ENCODE assay signal across 16 cellular contexts in genomic region chr1:110286564-110286963, GRCh38.
"Had no signal": no experiment of that assay in that cellular context is flagged by ENCODE, and none has a peak within 500 bp of the region (broad histone marks: within the 10 kb centered on the region; RNA-seq: fewer than 3 reads in every experiment).

No MANE protein-coding gene starts in this region.

- H3K27me3 ChIP-seq: cardiac muscle cell, colonic mucosa, gastrocnemius medialis, neutrophil, right atrium auricular region, thyroid gland had no signal

- ATAC-seq: activated CD4-positive, alpha-beta T cell treated with anti-CD3 and anti-CD28 coated beads for 36 hours; activated T-helper 17 cell treated with anti-CD3 and anti-CD28 coated beads, Interleukin-2, amount 50 U/mL, for 72 hours; gastrocnemius medialis; naive thymus-derived CD8-positive, alpha-beta T cell had no signal

- H3K4me2 ChIP-seq: smooth muscle cell had no signal

- H3K4me3 Mint-ChIP-seq: activated CD4-positive, alpha-beta T cell treated with anti-CD3 and anti-CD28 coated beads for 36 hours; activated naive CD4-positive, alpha-beta T cell treated with anti-CD3 and anti-CD28 coated beads for 36 hours; activated T-helper 17 cell treated with anti-CD3 and anti-CD28 coated beads, Interleukin-2, amount 50 U/mL, for 72 hours; naive thymus-derived CD8-positive, alpha-beta T cell had no signal

- H3K36me3 Mint-ChIP-seq: naive thymus-derived CD8-positive, alpha-beta T cell had no signal

- H3K9me3 ChIP-seq: colonic mucosa, gastrocnemius medialis, neutrophil, right atrium auricular region, thyroid gland had no signal

- H3K27ac ChIP-seq: cardiac muscle cell, colonic mucosa, neutrophil, right atrium auricular region, thyroid gland, WERI-Rb-1 had no signal

- DNase-seq: activated CD4-positive, alpha-beta T cell treated with anti-CD3 and anti-CD28 coated beads for 36 hours; activated naive CD4-positive, alpha-beta T cell treated with anti-CD3 and anti-CD28 coated beads for 36 hours; colonic mucosa; effector CD4-positive, alpha-beta T cell; gastrocnemius medialis; midbrain; naive thymus-derived CD8-positive, alpha-beta T cell; T1000; thyroid gland; WERI-Rb-1 had no signal

- FAIRE-seq: astrocyte had no signal

- H3K27me3 Mint-ChIP-seq: activated CD4-positive, alpha-beta T cell treated with anti-CD3 and anti-CD28 coated beads for 36 hours; activated T-helper 17 cell treated with anti-CD3 and anti-CD28 coated beads, Interleukin-2, amount 50 U/mL, for 72 hours; naive thymus-derived CD8-positive, alpha-beta T cell had no signal

- H3K27ac Mint-ChIP-seq: activated CD4-positive, alpha-beta T cell treated with anti-CD3 and anti-CD28 coated beads for 36 hours; activated naive CD4-positive, alpha-beta T cell treated with anti-CD3 and anti-CD28 coated beads for 36 hours; activated T-helper 17 cell treated with anti-CD3 and anti-CD28 coated beads, Interleukin-2, amount 50 U/mL, for 72 hours; naive thymus-derived CD8-positive, alpha-beta T cell had no signal

- H3K4me3 ChIP-seq: cardiac muscle cell, colonic mucosa, gastrocnemius medialis, right atrium auricular region, smooth muscle cell, thyroid gland had no signal

- H3K4me1 Mint-ChIP-seq: activated CD4-positive, alpha-beta T cell treated with anti-CD3 and anti-CD28 coated beads for 36 hours; activated T-helper 17 cell treated with anti-CD3 and anti-CD28 coated beads, Interleukin-2, amount 50 U/mL, for 72 hours; naive thymus-derived CD8-positive, alpha-beta T cell had no signal

- H3K36me3 ChIP-seq: cardiac muscle cell, colonic mucosa, gastrocnemius medialis, neutrophil, right atrium auricular region, thyroid gland, WERI-Rb-1 had no signal

- H3K4me1 ChIP-seq: colonic mucosa, right atrium auricular region, thyroid gland had no signal

- H3K9me3 Mint-ChIP-seq: activated naive CD4-positive, alpha-beta T cell treated with anti-CD3 and anti-CD28 coated beads for 36 hours; activated T-helper 17 cell treated with anti-CD3 and anti-CD28 coated beads, Interleukin-2, amount 50 U/mL, for 72 hours; naive thymus-derived CD8-positive, alpha-beta T cell had no signal
